ENCODE assay signal across 19 cellular contexts in the genomic region with DNA sequence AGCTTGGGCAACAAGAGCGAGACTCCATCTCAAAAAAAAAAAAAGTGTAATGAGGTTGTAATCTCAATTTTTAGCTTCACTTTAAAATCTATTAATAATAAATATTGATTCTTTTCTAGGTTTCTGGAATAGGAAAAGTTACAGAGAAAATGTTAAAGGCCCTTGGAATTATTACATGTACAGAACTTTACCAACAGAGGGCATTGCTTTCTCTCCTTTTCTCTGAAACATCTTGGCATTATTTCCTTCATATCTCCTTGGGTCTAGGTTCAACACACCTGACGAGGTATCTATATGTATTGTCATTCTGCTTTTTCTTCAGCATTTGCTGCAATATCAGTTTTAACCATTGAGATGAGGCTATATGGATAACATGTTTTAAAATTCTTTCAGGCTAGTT. TPM values are rescaled to one million over a fixed set of nuclear protein-coding genes. Genes with fewer than 3 reads are reported as not detected.
DNase-seq lines count a peak whose midpoint lies in the region; TF ChIP-seq lines count a peak whose summit lies in the region.
"Had no signal": no experiment of that assay in that cellular context is flagged by ENCODE, and none has a peak within 500 bp of the region (broad histone marks: within the 10 kb centered on the region; RNA-seq: fewer than 3 reads in every experiment).

No MANE protein-coding gene starts in this region.

- H3K4me3 Mint-ChIP-seq in mesothelial cell of epicardium, result no peak overlapping the region
- H3K4me3 Mint-ChIP-seq: CD8-positive, alpha-beta T cell; naive thymus-derived CD8-positive, alpha-beta T cell; stimulated activated naive CD8-positive, alpha-beta T cell treated with anti-CD3 and anti-CD28 coated beads, Interleukin-15, amount 100 ng/mL, for 72 hours had no signal

- H3K36me3 Mint-ChIP-seq in mesothelial cell of epicardium, result peaks cover 21% of the 10 kb centered on the region

- no peaks in the 10 kb centered on the region for H3K9me3 Mint-ChIP-seq in mesothelial cell of epicardium
- H3K9me3 Mint-ChIP-seq: CD8-positive, alpha-beta T cell; naive thymus-derived CD8-positive, alpha-beta T cell; stimulated activated naive CD8-positive, alpha-beta T cell treated with anti-CD3 and anti-CD28 coated beads, Interleukin-15, amount 100 ng/mL, for 72 hours had no signal

- no peak overlapping the region for H3K27ac Mint-ChIP-seq in mesothelial cell of epicardium
- H3K27ac Mint-ChIP-seq: CD8-positive, alpha-beta T cell; stimulated activated naive CD8-positive, alpha-beta T cell treated with anti-CD3 and anti-CD28 coated beads, Interleukin-15, amount 100 ng/mL, for 72 hours had no signal

- intact Hi-C loops in colonic mucosa (cut with DNase I), result loop anchor here (5.0 kb wide), 2 partner anchors 98 to 673 kb away; no protein-coding TSS in a partner anchor

- no peaks in the 10 kb centered on the region for H3K27me3 Mint-ChIP-seq in mesothelial cell of epicardium (ENCODE audit: low read depth)
- H3K27me3 Mint-ChIP-seq: naive thymus-derived CD8-positive, alpha-beta T cell; stimulated activated naive CD8-positive, alpha-beta T cell treated with anti-CD3 and anti-CD28 coated beads, Interleukin-15, amount 100 ng/mL, for 72 hours had no signal

- H3K27me3 ChIP-seq in brain microvascular endothelial cell (replicated peaks) (no peaks in the 10 kb centered on the region), colonic mucosa (no peaks in the 10 kb centered on the region)
- H3K27me3 ChIP-seq: adrenal gland had no signal

- H3K9ac ChIP-seq in colonic mucosa (ENCODE audit: low read depth in 2 of 2, low read length in 2 of 2), result no peak overlapping the region

- DNase-seq in AG10803 (ENCODE audit: low read depth) (no peak), HT-29 (ENCODE audit: low spot score) (peak; percentile 48), brain microvascular endothelial cell (no peak), mesothelial cell of epicardium (ENCODE audit: low spot score in 2 of 2, unreplicated experiment in 2 of 2) (no peak), colonic mucosa (no peak), epidermal melanocyte (ENCODE audit: insufficient read length, low spot score) (no peak), GM10266 (ENCODE audit: extremely low spot score) (no peak)
- DNase-seq in activated naive CD4-positive, alpha-beta T cell (lab: John Stamatoyannopoulos, UW), result no peak
- DNase-seq: activated CD4-positive, alpha-beta T cell treated with anti-CD3 and anti-CD28 coated beads for 4 hours; activated T-cell treated with anti-CD3 and anti-CD28 coated beads, Interleukin-2, amount 50 U/mL, for 48 hours; adrenal gland; CD8-positive, alpha-beta T cell; GDM1; left cardiac atrium; naive thymus-derived CD8-positive, alpha-beta T cell; NCI-H446 treated with DMSO at 0.1 percent for 48 hours; RPMI8226; stimulated activated naive CD8-positive, alpha-beta T cell treated with anti-CD3 and anti-CD28 coated beads, Interleukin-15, amount 100 ng/mL, for 72 hours had no signal

- H3K4me3 ChIP-seq in AG10803 (ENCODE audit: low read length), result no peak overlapping the region
- no peak overlapping the region for H3K4me3 ChIP-seq in brain microvascular endothelial cell (ENCODE audit: low read depth, low read length)
- no peak overlapping the region for H3K4me3 ChIP-seq in colonic mucosa
- H3K4me3 ChIP-seq: adrenal gland had no signal

- no peaks in the 10 kb centered on the region for H3K4me1 ChIP-seq in colonic mucosa
- H3K4me1 ChIP-seq: adrenal gland had no signal

- in situ Hi-C loops in brain microvascular endothelial cell (cut with HindIII; ENCODE audit: low pct_ligation_motif_present, low sequenced_read_pairs), result no loop called here

- H3K36me3 ChIP-seq in brain microvascular endothelial cell (replicated peaks) (peaks cover 5% of the 10 kb centered on the region), colonic mucosa (no peaks in the 10 kb centered on the region)

- no peaks in the 10 kb centered on the region for H3K9me3 ChIP-seq in colonic mucosa
- H3K9me3 ChIP-seq: adrenal gland had no signal

- H3K27ac ChIP-seq in brain microvascular endothelial cell, result no peak overlapping the region
- H3K27ac ChIP-seq in colonic mucosa, result no peak overlapping the region
- H3K27ac ChIP-seq: adrenal gland had no signal

- no peaks in the 10 kb centered on the region for H3K4me1 Mint-ChIP-seq in mesothelial cell of epicardium
- H3K4me1 Mint-ChIP-seq: stimulated activated naive CD8-positive, alpha-beta T cell treated with anti-CD3 and anti-CD28 coated beads, Interleukin-15, amount 100 ng/mL, for 72 hours had no signal

- TF ChIP-seq CTCF in AG10803 (conservative IDR thresholded peaks at IDR 0.05; ENCODE audit: low read length) (peak; percentile 32; the same call in 1 of the 2 replicates), brain microvascular endothelial cell (IDR thresholded peaks at IDR 0.05; ENCODE audit: low read depth, low read length, missing control alignments) (peak; percentile 31), mesothelial cell of epicardium (IDR thresholded peaks at IDR 0.05; ENCODE audit: unreplicated experiment) (peak; percentile 25), colonic mucosa (IDR thresholded peaks at IDR 0.05) (no peak), GM10266 (IDR thresholded peaks at IDR 0.05; ENCODE audit: control insufficient read depth, insufficient read depth, low read depth, missing control alignments) (no peak)

RNA-seq across cellular contexts. Expression of a gene that starts 26.6 kb away (rescaled TPM):
- total RNA-seq in HT-29 (2014; rRNA removed; shearing (Covaris generic)), result 0.44 and 2.7 TPM in 2 replicates
- 0.95 to 1.5 TPM (median 1.1 TPM) in 3 replicates for total RNA-seq in mesothelial cell of epicardium
- 1 to 10 TPM; 3.6 to 6.3 TPM for total RNA-seq in colonic mucosa
- total RNA-seq: CD8-positive, alpha-beta T cell; H4 had no signal

Comparison
In these comparisons a context has a peak if more than half of its experiments do, and no peak if none do; other contexts are left out.
1. CTCF ChIP-seq: peak in AG10803 (single experiment), brain microvascular endothelial cell (single experiment) and mesothelial cell of epicardium (single experiment); none in colonic mucosa (single experiment) and GM10266 (single experiment).